9 cellular contexts compared by ENCODE assay signal in the genomic region with DNA sequence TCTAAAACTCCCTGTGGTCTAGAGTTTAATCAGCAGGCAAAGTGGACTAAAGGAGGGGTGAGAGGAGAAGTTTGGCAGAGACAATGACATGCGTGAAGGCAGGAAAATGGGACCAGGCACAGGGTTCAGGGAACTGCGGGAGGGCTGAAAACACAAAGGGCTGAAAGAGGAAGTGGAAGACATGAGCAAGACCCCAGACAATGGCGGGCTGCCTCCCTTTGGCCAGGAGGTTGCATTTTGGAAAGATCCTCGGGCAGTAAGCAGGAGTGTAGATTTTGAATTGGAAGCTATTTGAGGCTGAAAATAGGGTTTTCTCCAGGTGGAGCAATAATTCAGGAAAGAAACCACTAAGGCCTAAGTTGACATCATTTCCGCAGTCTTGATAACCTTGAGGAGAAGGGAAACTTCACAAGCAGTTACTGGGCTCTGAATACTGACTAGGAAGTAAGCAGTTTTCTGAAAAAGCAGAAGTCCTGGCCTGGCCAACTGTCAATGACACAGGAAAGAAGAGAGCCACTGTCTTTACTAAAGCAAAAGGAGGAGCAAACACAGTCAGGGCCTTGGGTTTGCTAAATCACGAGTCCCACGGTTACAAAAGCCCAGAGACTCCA. TPM values are rescaled to one million over a fixed set of nuclear protein-coding genes. Genes with fewer than 3 reads are reported as not detected.
DNase-seq lines count a peak whose midpoint lies in the region; ATAC-seq and TF ChIP-seq lines count a peak whose summit lies in the region.
"Had no signal": no experiment of that assay in that cellular context is flagged by ENCODE, and none has a peak within 500 bp of the region (broad histone marks: within the 10 kb centered on the region; RNA-seq: fewer than 3 reads in every experiment).

No MANE protein-coding gene starts in this region.

- H3K4me3 ChIP-seq in naive thymus-derived CD4-positive, alpha-beta T cell (ENCODE audit: low read length) = no peak overlapping the region
- no peak overlapping the region for H3K4me3 ChIP-seq in thyroid gland (replicated peaks in 1 of 3)
- H3K4me3 ChIP-seq: coronary artery had no signal

- 80 to 84% methylated on average over 7 of the region's 7 CpGs for WGBS in thyroid gland, 2 donors

- peak overlapping the region; percentile 98 for H3K27ac Mint-ChIP-seq in activated B cell treated with CpG ODN at 0.5 μM for 24 hours
- H3K27ac Mint-ChIP-seq in naive thymus-derived CD4-positive, alpha-beta T cell = peak overlapping the region; percentile 67 to 97 (median 89)

- H3K9me3 ChIP-seq in naive thymus-derived CD4-positive, alpha-beta T cell (ENCODE audit: control insufficient read depth in 2 of 3, low read length in 3 of 3) = no peaks in the 10 kb centered on the region
- no peaks in the 10 kb centered on the region for H3K9me3 ChIP-seq in thyroid gland

- no peak for DNase-seq in activated B cell treated with CpG ODN at 0.5 μM for 24 hours
- no peak for DNase-seq in naive thymus-derived CD4-positive, alpha-beta T cell
- no peak for DNase-seq in NCI-H748 (lab: John Stamatoyannopoulos, UW; ENCODE audit: unreplicated experiment)
- DNase-seq in thyroid gland = no peak
- no peak for DNase-seq in 8988T
- no peak for DNase-seq in NCI-H510A (lab: John Stamatoyannopoulos, UW)

- no peaks in the 10 kb centered on the region for H3K27me3 ChIP-seq in naive thymus-derived CD4-positive, alpha-beta T cell (ENCODE audit: control insufficient read depth in 2 of 2, insufficient read depth in 2 of 2, low read length in 2 of 2)
- no peaks in the 10 kb centered on the region for H3K27me3 ChIP-seq in thyroid gland

- H3K27me3 Mint-ChIP-seq in activated B cell treated with CpG ODN at 0.5 μM for 24 hours = no peaks in the 10 kb centered on the region
- H3K27me3 Mint-ChIP-seq in naive thymus-derived CD4-positive, alpha-beta T cell = peaks cover 0 to 5% (median 0%) of the 10 kb centered on the region in 5 donors

- no peak for TF ChIP-seq POLR2A in thyroid gland (IDR thresholded peaks at IDR 0.05)

- peak overlapping the region; percentile 96 for H3K4me3 Mint-ChIP-seq in activated B cell treated with CpG ODN at 0.5 μM for 24 hours
- peak overlapping the region; percentile 26 to 76 (median 66) for H3K4me3 Mint-ChIP-seq in naive thymus-derived CD4-positive, alpha-beta T cell

- peak overlapping the region; percentile 14 for H3K27ac ChIP-seq in naive thymus-derived CD4-positive, alpha-beta T cell (ENCODE audit: low read depth, low read length)
- H3K27ac ChIP-seq in thyroid gland = no peak overlapping the region

- POLR2A ChIA-PET in activated B cell treated with CpG ODN at 0.5 μM for 24 hours (lab: Charles Lee) = interaction anchor here (1.0 to 8.6 kb wide), 3 partner anchors 13 to 67 kb away, joined by 4 to 100 read pairs (median 6); no protein-coding TSS in a partner anchor
- POLR2A ChIA-PET in naive thymus-derived CD4-positive, alpha-beta T cell (lab: Charles Lee) = interaction anchor here (3.9 kb wide), 1 partner anchor 19 kb away, joined by 17 read pairs; no protein-coding TSS in a partner anchor

- peaks cover 99% of the 10 kb centered on the region for H3K4me1 Mint-ChIP-seq in activated B cell treated with CpG ODN at 0.5 μM for 24 hours
- peaks cover 59 to 99% (median 95%) of the 10 kb centered on the region in 7 donors for H3K4me1 Mint-ChIP-seq in naive thymus-derived CD4-positive, alpha-beta T cell

- intact Hi-C loops in activated B cell treated with CpG ODN at 0.5 μM for 24 hours (cut with micrococcal nuclease) (loop anchor here (1.0 kb wide), 3 partner anchors 8 to 261 kb away; no protein-coding TSS in a partner anchor), thyroid gland (cut with DNase I) (no loop called here)
- intact Hi-C loops in naive thymus-derived CD4-positive, alpha-beta T cell (cut with micrococcal nuclease) = no loop called here

- TF ChIP-seq CTCF in activated B cell treated with CpG ODN at 0.5 μM for 24 hours (IDR thresholded peaks at IDR 0.05) (no peak), thyroid gland (IDR thresholded peaks at IDR 0.05) (no peak)

- ATAC-seq in GM18498 (IDR thresholded peaks at IDR 0.05; ENCODE audit: unreplicated experiment) (peak; percentile 34), HG02884 (IDR thresholded peaks at IDR 0.05; ENCODE audit: unreplicated experiment) (peak; percentile 27), activated B cell treated with CpG ODN at 0.5 μM for 24 hours (ENCODE audit: low read depth) (peak; percentile 42)
- peak; percentile 77 for ATAC-seq in naive thymus-derived CD4-positive, alpha-beta T cell

- CTCF ChIA-PET in activated B cell treated with CpG ODN at 0.5 μM for 24 hours (lab: Charles Lee) = interaction anchor here (2.5 kb wide), 1 partner anchor 19 kb away, joined by 7 read pairs; no protein-coding TSS in a partner anchor
- CTCF ChIA-PET in naive thymus-derived CD4-positive, alpha-beta T cell (lab: Charles Lee) = interaction anchor here (0.6 kb wide), 1 partner anchor 58 kb away, joined by 3 read pairs; no protein-coding TSS in a partner anchor

- H3K4me1 ChIP-seq in naive thymus-derived CD4-positive, alpha-beta T cell (ENCODE audit: control insufficient read depth in 2 of 2, insufficient read depth in 2 of 2, low read length in 2 of 2) = peaks cover 13 to 63% of the 10 kb centered on the region in 2 donors
- peaks cover 14 to 24% of the 10 kb centered on the region in 2 donors for H3K4me1 ChIP-seq in thyroid gland

- no peaks in the 10 kb centered on the region for H3K36me3 ChIP-seq in naive thymus-derived CD4-positive, alpha-beta T cell (ENCODE audit: control insufficient read depth in 2 of 3, insufficient read depth in 3 of 3, low read length in 3 of 3)
- no peaks in the 10 kb centered on the region for H3K36me3 ChIP-seq in thyroid gland

- H3K36me3 Mint-ChIP-seq in activated B cell treated with CpG ODN at 0.5 μM for 24 hours (ENCODE audit: low read depth) = peaks cover 55% of the 10 kb centered on the region
- H3K36me3 Mint-ChIP-seq in naive thymus-derived CD4-positive, alpha-beta T cell = peaks cover 0 to 53% (median 0%) of the 10 kb centered on the region in 5 donors

- H3K9me3 Mint-ChIP-seq in activated B cell treated with CpG ODN at 0.5 μM for 24 hours = no peaks in the 10 kb centered on the region
- peaks cover 0 to 9% (median 0%) of the 10 kb centered on the region in 11 donors for H3K9me3 Mint-ChIP-seq in naive thymus-derived CD4-positive, alpha-beta T cell

RNA-seq across cellular contexts. Expression of gene LY86, which starts 3.4 kb away (rescaled TPM):
- total RNA-seq in activated B cell treated with CpG ODN at 0.5 μM for 24 hours (57.6 and 58.1 TPM in 2 replicates), thyroid gland (1 to 10 TPM in 2 of 4 donors, not detected in 2; 1.2 to 2.8 TPM)
- total RNA-seq in naive thymus-derived CD4-positive, alpha-beta T cell = 10 to 100 TPM in 2 of 5 experiments, 1 to 10 TPM in 3; 1.5 to 19.6 (median 4.5) TPM
- polyA plus RNA-seq in naive thymus-derived CD4-positive, alpha-beta T cell = 1 to 10 TPM; 5.4 to 9.7 TPM

Comparison
In these comparisons a context has a peak if more than half of its experiments do, and no peak if none do; other contexts are left out.
1. ATAC-seq: peak in every context shown above with its lines; median percentile 77 in naive thymus-derived CD4-positive, alpha-beta T cell; 42 in activated B cell treated with CpG ODN at 0.5 μM for 24 hours; 34 in GM18498; 27 in HG02884.